ENCODE assay signal across 32 cellular contexts in the genomic region with DNA sequence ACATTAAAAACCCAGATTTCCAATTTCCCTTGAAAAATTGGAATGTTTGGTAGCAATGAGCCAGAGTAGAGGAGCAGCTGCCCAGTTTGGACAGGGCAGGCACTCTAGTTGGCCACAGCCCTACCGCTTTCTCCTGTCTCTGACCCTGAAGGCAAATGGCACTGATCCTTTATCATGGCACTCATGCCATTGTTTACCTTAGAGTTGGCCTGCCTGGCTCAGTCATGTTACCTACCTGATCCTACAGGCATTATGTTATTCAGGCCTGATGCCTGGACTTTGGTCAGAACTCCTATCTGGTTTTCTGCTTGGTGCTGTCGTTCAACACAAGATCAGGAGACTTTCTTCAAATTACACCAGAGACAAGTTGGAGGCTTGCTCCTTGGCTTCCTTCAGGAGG.
"Had no signal": no experiment of that assay in that cellular context is flagged by ENCODE, and none has a peak within 500 bp of the region (broad histone marks: within the 10 kb centered on the region; RNA-seq: fewer than 3 reads in every experiment).

No MANE protein-coding gene starts in this region.

- ATAC-seq: activated naive CD8-positive, alpha-beta T cell treated with anti-CD3 and anti-CD28 coated beads, Interleukin-2, amount 50 U/mL, for 24 hours; activated T-cell treated with anti-CD3 and anti-CD28 coated beads, Interleukin-2, amount 50 U/mL, for 72 hours; gastroesophageal sphincter had no signal

- H3K36me3 ChIP-seq: adrenal gland, breast epithelium, cardiac muscle cell, colonic mucosa, esophagus squamous epithelium, gastroesophageal sphincter had no signal

- H3K4me3 ChIP-seq: adrenal gland, breast epithelium, cardiac muscle cell, colonic mucosa, esophagus squamous epithelium, gastroesophageal sphincter had no signal

- H3K27ac ChIP-seq: adrenal gland, breast epithelium, cardiac muscle cell, colonic mucosa, epithelial cell of prostate, esophagus squamous epithelium, gastroesophageal sphincter had no signal

- H3K27me3 Mint-ChIP-seq: activated naive CD8-positive, alpha-beta T cell treated with anti-CD3 and anti-CD28 coated beads for 36 hours; brain had no signal

- H3K27me3 ChIP-seq: adrenal gland, breast epithelium, cardiac muscle cell, colonic mucosa, esophagus squamous epithelium, gastroesophageal sphincter had no signal

- H3K4me1 ChIP-seq: adrenal gland, breast epithelium, colonic mucosa, esophagus squamous epithelium, gastroesophageal sphincter had no signal

- FAIRE-seq: endometrium, endothelial cell of umbilical vein had no signal

- H3K36me3 Mint-ChIP-seq: activated naive CD4-positive, alpha-beta T cell treated with anti-CD3 and anti-CD28 coated beads, Interleukin-2, amount 10 ng/mL, durations not matched to agents 7 days and 5 days; activated naive CD8-positive, alpha-beta T cell treated with anti-CD3 and anti-CD28 coated beads for 36 hours; brain had no signal

- H3K9me3 ChIP-seq: adrenal gland, breast epithelium, colonic mucosa, esophagus squamous epithelium, gastroesophageal sphincter had no signal

- DNase-seq: activated CD4-positive, alpha-beta memory T cell treated with anti-CD3 and anti-CD28 coated beads, Interleukin-2, amount 10 ng/mL, durations not matched to agents 7 days and 5 days; activated CD4-positive, alpha-beta T cell treated with anti-CD3 and anti-CD28 coated beads for 4 hours; activated CD4-positive, alpha-beta T cell treated with anti-CD3 and anti-CD28 coated beads, Interleukin-2, amount 10 ng/mL, durations not matched to agents 7 days and 5 days; activated CD4-positive, alpha-beta T cell treated with anti-CD3 and anti-CD28 coated beads, Interleukin-2, amount 50 U/mL, for 4 hours; activated CD4-positive, CD25-positive, alpha-beta regulatory T cell; activated CD4-positive, CD25-positive, alpha-beta regulatory T cell treated with anti-CD3 and anti-CD28 coated beads, Interleukin-2, amount 50 U/mL, for 72 hours; activated CD8-positive, alpha-beta memory T cell treated with anti-CD3 and anti-CD28 coated beads, Interleukin-2, amount 50 U/mL, for 48 hours; activated gamma-delta T cell; activated naive CD4-positive, alpha-beta T cell; activated naive CD4-positive, alpha-beta T cell treated with anti-CD3 and anti-CD28 coated beads, Interleukin-2, amount 10 ng/mL, durations not matched to agents 7 days and 5 days; activated naive CD8-positive, alpha-beta T cell treated with anti-CD3 and anti-CD28 coated beads for 36 hours; activated naive CD8-positive, alpha-beta T cell treated with anti-CD3 and anti-CD28 coated beads, Interleukin-2, amount 50 U/mL, for 24 hours; activated T-cell treated with anti-CD3 and anti-CD28 coated beads for 4 hours; activated T-cell treated with anti-CD3 and anti-CD28 coated beads, Interleukin-2, amount 50 U/mL, for 24 hours; activated T-cell treated with anti-CD3 and anti-CD28 coated beads, Interleukin-2, amount 50 U/mL, for 72 hours; adrenal gland; amygdala; aorta; central memory CD4-positive, alpha-beta T cell; cerebellar nuclear complex; colonic mucosa; effector CD8-positive, alpha-beta T cell; esophagus squamous epithelium; foreskin melanocyte; T-helper 2 cell had no signal

- H3K9me3 Mint-ChIP-seq: activated CD4-positive, alpha-beta memory T cell treated with anti-CD3 and anti-CD28 coated beads, Interleukin-2, amount 10 ng/mL, durations not matched to agents 7 days and 5 days; activated CD4-positive, alpha-beta T cell treated with anti-CD3 and anti-CD28 coated beads, Interleukin-2, amount 10 ng/mL, durations not matched to agents 7 days and 5 days; activated naive CD4-positive, alpha-beta T cell treated with anti-CD3 and anti-CD28 coated beads, Interleukin-2, amount 10 ng/mL, durations not matched to agents 7 days and 5 days; activated naive CD8-positive, alpha-beta T cell treated with anti-CD3 and anti-CD28 coated beads, Interleukin-2, amount 50 U/mL, for 24 hours had no signal

- H3K4me3 Mint-ChIP-seq: activated CD4-positive, alpha-beta memory T cell treated with anti-CD3 and anti-CD28 coated beads, Interleukin-2, amount 10 ng/mL, durations not matched to agents 7 days and 5 days; activated CD4-positive, alpha-beta T cell treated with anti-CD3 and anti-CD28 coated beads, Interleukin-2, amount 10 ng/mL, durations not matched to agents 7 days and 5 days; activated naive CD4-positive, alpha-beta T cell treated with anti-CD3 and anti-CD28 coated beads, Interleukin-2, amount 10 ng/mL, durations not matched to agents 7 days and 5 days; activated naive CD8-positive, alpha-beta T cell treated with anti-CD3 and anti-CD28 coated beads for 36 hours; activated naive CD8-positive, alpha-beta T cell treated with anti-CD3 and anti-CD28 coated beads, Interleukin-2, amount 50 U/mL, for 24 hours; activated T-cell treated with anti-CD3 and anti-CD28 coated beads, Interleukin-2, amount 50 U/mL, for 24 hours; activated T-cell treated with anti-CD3 and anti-CD28 coated beads, Interleukin-2, amount 50 U/mL, for 72 hours; brain had no signal

- H3K27ac Mint-ChIP-seq: activated CD4-positive, alpha-beta memory T cell treated with anti-CD3 and anti-CD28 coated beads, Interleukin-2, amount 10 ng/mL, durations not matched to agents 7 days and 5 days; activated CD4-positive, alpha-beta T cell treated with anti-CD3 and anti-CD28 coated beads, Interleukin-2, amount 10 ng/mL, durations not matched to agents 7 days and 5 days; activated naive CD4-positive, alpha-beta T cell treated with anti-CD3 and anti-CD28 coated beads, Interleukin-2, amount 10 ng/mL, durations not matched to agents 7 days and 5 days; activated naive CD8-positive, alpha-beta T cell treated with anti-CD3 and anti-CD28 coated beads for 36 hours; activated naive CD8-positive, alpha-beta T cell treated with anti-CD3 and anti-CD28 coated beads, Interleukin-2, amount 50 U/mL, for 24 hours; activated T-cell treated with anti-CD3 and anti-CD28 coated beads, Interleukin-2, amount 50 U/mL, for 24 hours; activated T-cell treated with anti-CD3 and anti-CD28 coated beads, Interleukin-2, amount 50 U/mL, for 72 hours; brain had no signal

- H3K4me1 Mint-ChIP-seq: activated CD4-positive, alpha-beta memory T cell treated with anti-CD3 and anti-CD28 coated beads, Interleukin-2, amount 10 ng/mL, durations not matched to agents 7 days and 5 days; activated CD4-positive, alpha-beta T cell treated with anti-CD3 and anti-CD28 coated beads, Interleukin-2, amount 10 ng/mL, durations not matched to agents 7 days and 5 days; activated naive CD4-positive, alpha-beta T cell treated with anti-CD3 and anti-CD28 coated beads, Interleukin-2, amount 10 ng/mL, durations not matched to agents 7 days and 5 days; activated naive CD8-positive, alpha-beta T cell treated with anti-CD3 and anti-CD28 coated beads for 36 hours; activated naive CD8-positive, alpha-beta T cell treated with anti-CD3 and anti-CD28 coated beads, Interleukin-2, amount 50 U/mL, for 24 hours; brain had no signal
